ENCODE assay signal across 15 cellular contexts in genomic region chr5:147704544-147704943, GRCh38.
A peak's percentile ranks its signal among the peaks of the same experiment; 100 is the strongest.
DNase-seq lines count a peak whose midpoint lies in the region; ATAC-seq, FAIRE-seq and TF ChIP-seq lines count a peak whose summit lies in the region.
"Had no signal": no experiment of that assay in that cellular context is flagged by ENCODE, and none has a peak within 500 bp of the region (broad histone marks: within the 10 kb centered on the region; RNA-seq: fewer than 3 reads in every experiment).

No MANE protein-coding gene starts in this region.

- H3K4me3 Mint-ChIP-seq in activated CD8-positive, alpha-beta T cell treated with anti-CD3 and anti-CD28 coated beads for 36 hours: no peak overlapping the region
- H3K4me3 Mint-ChIP-seq: CD8-positive, alpha-beta memory T cell had no signal

- CTCF ChIA-PET in GM12878 (lab: Yijun Ruan, JAX): interaction anchor here (0.6 kb wide), 1 partner anchor 1804 kb away, joined by 5 read pairs; no protein-coding TSS in a partner anchor
- CTCF ChIA-PET in activated CD8-positive, alpha-beta T cell treated with anti-CD3 and anti-CD28 coated beads for 36 hours (lab: Charles Lee): no interaction called here

- H3K4me3 ChIP-seq in GM12878 (no peak overlapping the region), right lobe of liver (no peak overlapping the region)
- H3K4me3 ChIP-seq: BLaER1, HAP-1 had no signal

- POLR2A ChIA-PET in GM12878 (lab: Charles Lee): no interaction called here
- POLR2A ChIA-PET in activated CD8-positive, alpha-beta T cell treated with anti-CD3 and anti-CD28 coated beads for 36 hours (lab: Charles Lee): no interaction called here

- H4K20me1 ChIP-seq in GM12878 (ENCODE audit: control insufficient read depth, insufficient read depth): no peaks in the 10 kb centered on the region
- H4K20me1 ChIP-seq: BLaER1 had no signal

- H2AFZ ChIP-seq in GM12878 (ENCODE audit: control insufficient read depth, low read depth, low read length): no peak overlapping the region

- H3K27me3 Mint-ChIP-seq in activated CD8-positive, alpha-beta T cell treated with anti-CD3 and anti-CD28 coated beads for 36 hours: no peaks in the 10 kb centered on the region
- H3K27me3 Mint-ChIP-seq: CD8-positive, alpha-beta memory T cell had no signal

- no peak for FAIRE-seq in GM12878 (lab: Jason Lieb, UNC)
- FAIRE-seq in HTR-8/SVneo (lab: Jason Lieb, UNC): no peak
- FAIRE-seq: GM18507, H1 had no signal

- intact Hi-C loops in GM12878 (cut with micrococcal nuclease; ENCODE audit: unreplicated experiment) (no loop called here), right lobe of liver (cut with DNase I) (no loop called here)
- intact Hi-C loops in activated CD8-positive, alpha-beta T cell treated with anti-CD3 and anti-CD28 coated beads for 36 hours (cut with micrococcal nuclease): no loop called here

- no peak for TF ChIP-seq CTCF in GM12878 (IDR thresholded peaks at IDR 0.05 in 2 of 3, conservative IDR thresholded peaks at IDR 0.05 in 1 of 3; ENCODE audit: control insufficient read depth in 2 of 3, extremely low read depth in 1 of 3, insufficient read depth in 1 of 3, low read depth in 3 of 3, low read length in 3 of 3)
- TF ChIP-seq CTCF in right lobe of liver (IDR thresholded peaks at IDR 0.05): no peak
- TF ChIP-seq CTCF in activated CD8-positive, alpha-beta T cell treated with anti-CD3 and anti-CD28 coated beads for 36 hours (IDR thresholded peaks at IDR 0.05): no peak

- TF ChIP-seq RAD21 in GM12878 (IDR thresholded peaks at IDR 0.05; ENCODE audit: insufficient read depth, low read depth, low read length): no peak

- no peaks in the 10 kb centered on the region for H3K9me3 Mint-ChIP-seq in activated CD8-positive, alpha-beta T cell treated with anti-CD3 and anti-CD28 coated beads for 36 hours
- H3K9me3 Mint-ChIP-seq: CD8-positive, alpha-beta memory T cell had no signal

- no peaks in the 10 kb centered on the region for H3K4me1 Mint-ChIP-seq in activated CD8-positive, alpha-beta T cell treated with anti-CD3 and anti-CD28 coated beads for 36 hours (ENCODE audit: low read depth)

- H3K27ac Mint-ChIP-seq in activated CD8-positive, alpha-beta T cell treated with anti-CD3 and anti-CD28 coated beads for 36 hours: no peak overlapping the region

- SMC1A ChIA-PET in GM12878 (lab: Charles Lee; ENCODE audit: uncharacterized antibody, unreplicated experiment): no interaction called here

- no peak for DNase-seq in GM12878 (ENCODE audit: low read depth, low spot score)
- DNase-seq in HTR-8/SVneo (ENCODE audit: insufficient read length, low spot score): no peak
- no peak for DNase-seq in middle frontal gyrus (ENCODE audit: extremely low spot score, low spot score)
- DNase-seq in right lobe of liver: no peak
- no peak for DNase-seq in activated CD8-positive, alpha-beta T cell treated with anti-CD3 and anti-CD28 coated beads for 36 hours
- DNase-seq: AML-193; CD8-positive, alpha-beta memory T cell; DMS53; GF-D8 had no signal

- RAD21 ChIA-PET in GM12878 (lab: Charles Lee; ENCODE audit: unreplicated experiment): no interaction called here

- in situ Hi-C loops in GM12878 (cut with MboI): no loop called here

- TF ChIP-seq EP300 in GM12878 (IDR thresholded peaks at IDR 0.05; ENCODE audit: borderline replicate concordance in 1 of 2, control insufficient read depth in 1 of 2, low read depth in 2 of 2, low read length in 2 of 2): no peak

- no TSS peak for BruUV-seq in GM12878 (replicated peaks; lab: Mats Ljungman, UMichigan)

- H3K27ac ChIP-seq in GM12878 (ENCODE audit: control insufficient read depth, insufficient read depth) (no peak overlapping the region), right lobe of liver (no peak overlapping the region)
- H3K27ac ChIP-seq: BLaER1 had no signal

- no peak overlapping the region for H3K4me2 ChIP-seq in GM12878 (ENCODE audit: control insufficient read depth, insufficient read depth)
- H3K4me2 ChIP-seq: BLaER1 had no signal

- TF ChIP-seq POLR2A in GM12878 (IDR thresholded peaks at IDR 0.05; ENCODE audit: low read depth, low read length): no peak
- TF ChIP-seq POLR2A in right lobe of liver (IDR thresholded peaks at IDR 0.05): no peak

- H3K4me1 ChIP-seq in GM12878 (ENCODE audit: control insufficient read depth, insufficient read depth, low read length) (no peaks in the 10 kb centered on the region), right lobe of liver (no peaks in the 10 kb centered on the region)
- H3K4me1 ChIP-seq: BLaER1, HAP-1 had no signal

- H3K36me3 Mint-ChIP-seq in activated CD8-positive, alpha-beta T cell treated with anti-CD3 and anti-CD28 coated beads for 36 hours (ENCODE audit: low read depth): no peaks in the 10 kb centered on the region

- no peaks in the 10 kb centered on the region for H3K79me2 ChIP-seq in GM12878 (ENCODE audit: control insufficient read depth, insufficient read depth, low read length)

- H3K36me3 ChIP-seq in GM12878 (ENCODE audit: control insufficient read depth in 2 of 2, insufficient read depth in 2 of 2, low read length in 1 of 2): no peaks in the 10 kb centered on the region
- H3K36me3 ChIP-seq in right lobe of liver: no peaks in the 10 kb centered on the region
- H3K36me3 ChIP-seq: BLaER1, HAP-1 had no signal

- no peak overlapping the region for H3K9ac ChIP-seq in GM12878 (ENCODE audit: control insufficient read depth, insufficient read depth, low read length)
- H3K9ac ChIP-seq: BLaER1 had no signal

- H3K27me3 ChIP-seq in GM12878 (replicated peaks in 1 of 2; ENCODE audit: control insufficient read depth in 2 of 2, insufficient read depth in 2 of 2, low read length in 1 of 2) (no peaks in the 10 kb centered on the region), right lobe of liver (no peaks in the 10 kb centered on the region)
- H3K27me3 ChIP-seq: BLaER1 had no signal

- H3K9me3 ChIP-seq in GM12878 (replicated peaks; ENCODE audit: control insufficient read depth, insufficient read depth, low read length) (no peaks in the 10 kb centered on the region), right lobe of liver (no peaks in the 10 kb centered on the region)
- H3K9me3 ChIP-seq: BLaER1, HAP-1 had no signal

- ATAC-seq in GM18861 (IDR thresholded peaks at IDR 0.05; ENCODE audit: unreplicated experiment): peak; percentile 67
- peak; percentile 50 for ATAC-seq in HG02885 (IDR thresholded peaks at IDR 0.05; ENCODE audit: poor library complexity, unreplicated experiment)
- peak; percentile 25; the same call in 1 of the 3 replicates for ATAC-seq in GM12878
- ATAC-seq in right lobe of liver: no peak
- no peak for ATAC-seq in activated CD8-positive, alpha-beta T cell treated with anti-CD3 and anti-CD28 coated beads for 36 hours

TF ChIP-seq in GM12878, 131 proteins besides CTCF, POLR2A, EP300 and RAD21:
- no peak for TF ChIP-seq MEF2B (IDR thresholded peaks at IDR 0.05; ENCODE audit: partially characterized antibody, poor library complexity, severe bottlenecking)
- 0 out of 2 replicates have a peak, but pooled peaks have one; percentile 22 for TF ChIP-seq SPI1 (IDR thresholded peaks at IDR 0.05; ENCODE audit: borderline replicate concordance, insufficient read depth, low read depth, low read length)

Comparison
In these comparisons a context has a peak if more than half of its experiments do, and no peak if none do; other contexts are left out.
1. ATAC-seq: peak in GM18861 (single experiment), HG02885 (single experiment) and GM12878 (single experiment); none in right lobe of liver (0 of 4) and activated CD8-positive, alpha-beta T cell treated with anti-CD3 and anti-CD28 coated beads for 36 hours (single experiment).